Comparison of ENCODE assay signal across 8 cellular contexts in genomic region chr13:98570929-98571372, GRCh38. TPM values are rescaled to one million over a fixed set of nuclear protein-coding genes. Genes with fewer than 3 reads are reported as not detected.
DNase-seq lines count a peak whose midpoint lies in the region; ATAC-seq and TF ChIP-seq lines count a peak whose summit lies in the region.

No MANE protein-coding gene starts in this region.

- H3K27me3 ChIP-seq in ovary (no peaks in the 10 kb centered on the region), neural progenitor cell (no peaks in the 10 kb centered on the region)

- ATAC-seq in GM19463 (IDR thresholded peaks at IDR 0.05; ENCODE audit: unreplicated experiment) (peak; percentile 86), HG03442 (IDR thresholded peaks at IDR 0.05; ENCODE audit: unreplicated experiment) (peak; percentile 84)

- peaks cover 8% of the 10 kb centered on the region for H3F3A ChIP-seq in neural progenitor cell (ENCODE audit: low read depth)

- no peaks in the 10 kb centered on the region for H3K36me3 ChIP-seq in ovary
- H3K36me3 ChIP-seq in neural progenitor cell, result no peaks in the 10 kb centered on the region

- peaks cover 99% of the 10 kb centered on the region for H4K20me1 ChIP-seq in neural progenitor cell (ENCODE audit: low read depth)

- H3K4me3 Mint-ChIP-seq in T-helper 2 cell treated with Interferon-gamma antibody and Interleukin-4, amounts not matched to agents 5 μg/mL and 100 μg/mL, for 36 hours, result peak overlapping the region; percentile 85
- H3K4me3 Mint-ChIP-seq in neural progenitor cell, result no peak overlapping the region

- H3K9ac ChIP-seq in neural progenitor cell, result no peak overlapping the region

- H3K27me3 Mint-ChIP-seq in T-helper 2 cell treated with Interferon-gamma antibody and Interleukin-4, amounts not matched to agents 5 μg/mL and 100 μg/mL, for 36 hours (ENCODE audit: low read depth), result no peaks in the 10 kb centered on the region
- peaks cover 2% of the 10 kb centered on the region for H3K27me3 Mint-ChIP-seq in neural progenitor cell (ENCODE audit: insufficient read depth, low read depth)

- WGBS in ovary, 3 donors, result 35 to 40% (median 38%) methylated on average over 10 of the region's 10 CpGs

- TF ChIP-seq CTCF in epithelial cell of proximal tubule (conservative IDR thresholded peaks at IDR 0.05; ENCODE audit: low read depth, low read length), result no peak
- no peak for TF ChIP-seq CTCF in ovary (IDR thresholded peaks at IDR 0.05)
- no peak for TF ChIP-seq CTCF in neural progenitor cell (IDR thresholded peaks at IDR 0.05)

- DNase-seq in DMS79 treated with DMSO at 0.1 percent for 48 hours (lab: John Stamatoyannopoulos, UW), result peak; percentile 94
- DNase-seq in T-helper 2 cell treated with Interferon-gamma antibody and Interleukin-4, amounts not matched to agents 5 μg/mL and 100 μg/mL, for 36 hours (ENCODE audit: low spot score), result peak; percentile 44
- no peak for DNase-seq in epithelial cell of proximal tubule (ENCODE audit: low read depth)
- DNase-seq in ovary, result peak in 1 of 5 donors; percentile 13
- DNase-seq in neural progenitor cell (ENCODE audit: low spot score), result no peak
- no peak for DNase-seq in putamen (ENCODE audit: low spot score)

- intact Hi-C loops in ovary (cut with DNase I), result loop anchor here (10.0 kb wide), 3 partner anchors 86 to 596 kb away; no protein-coding TSS in a partner anchor

- H3K27ac Mint-ChIP-seq in T-helper 2 cell treated with Interferon-gamma antibody and Interleukin-4, amounts not matched to agents 5 μg/mL and 100 μg/mL, for 36 hours, result peak overlapping the region; percentile 93
- no peak overlapping the region for H3K27ac Mint-ChIP-seq in neural progenitor cell

- peaks cover 100% of the 10 kb centered on the region for H3K79me2 ChIP-seq in neural progenitor cell (ENCODE audit: low read depth)

- no peak overlapping the region for H3K4me2 ChIP-seq in neural progenitor cell

- no peak for TF ChIP-seq EP300 in ovary (IDR thresholded peaks at IDR 0.05)

- no peak overlapping the region for H3K27ac ChIP-seq in ovary
- no peak overlapping the region for H3K27ac ChIP-seq in neural progenitor cell

- no peak for TF ChIP-seq POLR2A in ovary (IDR thresholded peaks at IDR 0.05)

- peak overlapping the region; percentile 53 for H3K4me3 ChIP-seq in epithelial cell of proximal tubule (ENCODE audit: low read depth, low read length)
- H3K4me3 ChIP-seq in ovary, result peak overlapping the region; percentile 11
- H3K4me3 ChIP-seq in neural progenitor cell, result no peak overlapping the region

- H3K9me3 Mint-ChIP-seq in T-helper 2 cell treated with Interferon-gamma antibody and Interleukin-4, amounts not matched to agents 5 μg/mL and 100 μg/mL, for 36 hours, result no peaks in the 10 kb centered on the region
- peaks cover 23% of the 10 kb centered on the region for H3K9me3 Mint-ChIP-seq in neural progenitor cell

- H3K36me3 Mint-ChIP-seq in T-helper 2 cell treated with Interferon-gamma antibody and Interleukin-4, amounts not matched to agents 5 μg/mL and 100 μg/mL, for 36 hours (ENCODE audit: low read depth), result peaks cover 62% of the 10 kb centered on the region
- H3K36me3 Mint-ChIP-seq in neural progenitor cell, result peaks cover 50% of the 10 kb centered on the region

- no peak overlapping the region for H2AFZ ChIP-seq in neural progenitor cell (replicated peaks)

- no peaks in the 10 kb centered on the region for H3K9me3 ChIP-seq in ovary
- no peaks in the 10 kb centered on the region for H3K9me3 ChIP-seq in neural progenitor cell (ENCODE audit: low read depth)

- H3K4me1 ChIP-seq in ovary (ENCODE audit: insufficient read depth), result peaks cover 17% of the 10 kb centered on the region
- peaks cover 49% of the 10 kb centered on the region for H3K4me1 ChIP-seq in neural progenitor cell

- peaks cover 79% of the 10 kb centered on the region for H3K4me1 Mint-ChIP-seq in T-helper 2 cell treated with Interferon-gamma antibody and Interleukin-4, amounts not matched to agents 5 μg/mL and 100 μg/mL, for 36 hours (ENCODE audit: low read depth)
- H3K4me1 Mint-ChIP-seq in neural progenitor cell, result peaks cover 41% of the 10 kb centered on the region

RNA-seq across cellular contexts. Expression of gene STK24, which starts 6.0 kb away (rescaled TPM):
- 115 and 120 TPM in 2 replicates for total RNA-seq in epithelial cell of proximal tubule
- total RNA-seq in ovary, result 10 to 100 TPM; 34.0 to 73.1 (median 60.6) TPM
- 100 to 1,000 TPM in 1 of 2 donors, 10 to 100 TPM in 1; 46.4 to 153 TPM for polyA plus RNA-seq in ovary
- 144 and 330 TPM in 2 replicates for total RNA-seq in neural progenitor cell (ENCODE audit: low replicate concordance)

Comparison
In these comparisons a context has a peak if more than half of its experiments do, and no peak if none do; other contexts are left out.
1. DNase-seq: peak in DMS79 treated with DMSO at 0.1 percent for 48 hours (single experiment) and T-helper 2 cell treated with Interferon-gamma antibody and Interleukin-4, amounts not matched to agents 5 μg/mL and 100 μg/mL, for 36 hours (single experiment); none in epithelial cell of proximal tubule (single experiment), neural progenitor cell (single experiment) and putamen (single experiment).